9 cellular contexts compared by ENCODE assay signal in the genomic region with DNA sequence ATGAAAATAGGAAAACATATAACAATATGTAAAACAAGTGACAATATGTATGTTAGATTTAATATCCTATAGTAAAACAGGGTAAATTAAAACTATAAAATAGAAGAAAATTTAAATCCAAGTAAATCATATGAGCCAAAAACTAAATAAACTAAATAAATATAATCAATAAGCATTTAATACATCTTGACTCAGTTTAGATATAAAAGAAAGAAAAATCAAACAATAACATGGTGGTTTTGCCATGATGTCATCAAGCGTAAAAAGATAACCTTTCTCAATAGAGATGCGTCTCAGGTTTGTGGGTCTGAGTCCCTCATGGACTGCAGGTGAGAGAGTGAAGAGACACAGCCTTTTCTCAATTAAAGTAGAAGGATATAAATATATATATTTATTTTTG.
"Had no signal": no experiment of that assay in that cellular context is flagged by ENCODE, and none has a peak within 500 bp of the region (broad histone marks: within the 10 kb centered on the region; RNA-seq: fewer than 3 reads in every experiment).

No MANE protein-coding gene starts in this region.

- H3K4me3 ChIP-seq: ascending aorta, breast epithelium, cardiac muscle cell, coronary artery, dorsolateral prefrontal cortex, gastrocnemius medialis, heart left ventricle had no signal

- ATAC-seq: gastrocnemius medialis had no signal

- H3K9me3 ChIP-seq: ascending aorta, breast epithelium, gastrocnemius medialis, heart left ventricle had no signal

- H3K4me1 ChIP-seq: ascending aorta, breast epithelium, gastrocnemius medialis had no signal

- DNase-seq: cerebellar nuclear complex had no signal

- H3K27me3 ChIP-seq: ascending aorta, breast epithelium, cardiac muscle cell, dorsolateral prefrontal cortex, gastrocnemius medialis had no signal

- H3K27ac ChIP-seq: ascending aorta, breast epithelium, cardiac muscle cell, coronary artery, dorsolateral prefrontal cortex, gastrocnemius medialis, heart left ventricle, WERI-Rb-1 had no signal

- H3K36me3 ChIP-seq: ascending aorta, breast epithelium, cardiac muscle cell, gastrocnemius medialis, heart left ventricle, WERI-Rb-1 had no signal
